2 cellular contexts compared by ENCODE assay signal in genomic region chr9:4127873-4128272, GRCh38.
TF ChIP-seq lines count a peak whose summit lies in the region.

No MANE protein-coding gene starts in this region.

TF ChIP-seq in HepG2, 621 proteins besides CTCF, POLR2A, EP300 and RAD21:
- TF ChIP-seq ATRX (CRISPR knock-in tag; IDR thresholded peaks at IDR 0.05; ENCODE audit: borderline replicate concordance) (no peak), TMF1 (CRISPR knock-in tag; IDR thresholded peaks at IDR 0.05; ENCODE audit: low read depth) (no peak), DR1 (CRISPR knock-in tag; IDR thresholded peaks at IDR 0.05) (no peak), ZNF275 (CRISPR knock-in tag; IDR thresholded peaks at IDR 0.05; ENCODE audit: borderline replicate concordance) (no peak), TEAD3 (CRISPR knock-in tag; optimal IDR thresholded peaks at IDR 0.05; ENCODE audit: borderline replicate concordance) (no peak), KDM1A (CRISPR knock-in tag; IDR thresholded peaks at IDR 0.05) (no peak), PCBP2 (optimal IDR thresholded peaks at IDR 0.05; ENCODE audit: low read depth, low read length, poor library complexity, severe bottlenecking) (no peak), RFX3 (CRISPR knock-in tag; IDR thresholded peaks at IDR 0.05) (no peak), SP5 (CRISPR knock-in tag; IDR thresholded peaks at IDR 0.05; ENCODE audit: borderline replicate concordance, low read depth) (no peak), SRSF4 (IDR thresholded peaks at IDR 0.05; ENCODE audit: low read depth, low read length, poor library complexity, severe bottlenecking) (no peak), ZFP36 (IDR thresholded peaks at IDR 0.05; ENCODE audit: borderline replicate concordance, low read depth, low read length, partially characterized antibody) (no peak), ZMYM4 (CRISPR knock-in tag; IDR thresholded peaks at IDR 0.05) (no peak), YY1 (IDR thresholded peaks at IDR 0.05; ENCODE audit: insufficient read depth, insufficient replicate concordance, low read depth, low read length) (no peak), ZNF510 (CRISPR knock-in tag; IDR thresholded peaks at IDR 0.05; ENCODE audit: low read depth) (no peak), MED13 (CRISPR knock-in tag; IDR thresholded peaks at IDR 0.05) (no peak), RARG (CRISPR knock-in tag; IDR thresholded peaks at IDR 0.05; ENCODE audit: low read depth) (no peak), ARHGAP35 (CRISPR knock-in tag; IDR thresholded peaks at IDR 0.05; ENCODE audit: borderline replicate concordance) (no peak)
- TF ChIP-seq, protein P1, sequence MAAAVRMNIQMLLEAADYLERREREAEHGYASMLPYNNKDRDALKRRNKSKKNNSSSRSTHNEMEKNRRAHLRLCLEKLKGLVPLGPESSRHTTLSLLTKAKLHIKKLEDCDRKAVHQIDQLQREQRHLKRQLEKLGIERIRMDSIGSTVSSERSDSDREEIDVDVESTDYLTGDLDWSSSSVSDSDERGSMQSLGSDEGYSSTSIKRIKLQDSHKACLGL (CRISPR knock-in tag; IDR thresholded peaks at IDR 0.05): no peak
- TF ChIP-seq, protein P2, sequence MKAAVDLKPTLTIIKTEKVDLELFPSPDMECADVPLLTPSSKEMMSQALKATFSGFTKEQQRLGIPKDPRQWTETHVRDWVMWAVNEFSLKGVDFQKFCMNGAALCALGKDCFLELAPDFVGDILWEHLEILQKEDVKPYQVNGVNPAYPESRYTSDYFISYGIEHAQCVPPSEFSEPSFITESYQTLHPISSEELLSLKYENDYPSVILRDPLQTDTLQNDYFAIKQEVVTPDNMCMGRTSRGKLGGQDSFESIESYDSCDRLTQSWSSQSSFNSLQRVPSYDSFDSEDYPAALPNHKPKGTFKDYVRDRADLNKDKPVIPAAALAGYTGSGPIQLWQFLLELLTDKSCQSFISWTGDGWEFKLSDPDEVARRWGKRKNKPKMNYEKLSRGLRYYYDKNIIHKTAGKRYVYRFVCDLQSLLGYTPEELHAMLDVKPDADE (CRISPR knock-in tag; IDR thresholded peaks at IDR 0.05): no peak
- TF ChIP-seq, protein P3, sequence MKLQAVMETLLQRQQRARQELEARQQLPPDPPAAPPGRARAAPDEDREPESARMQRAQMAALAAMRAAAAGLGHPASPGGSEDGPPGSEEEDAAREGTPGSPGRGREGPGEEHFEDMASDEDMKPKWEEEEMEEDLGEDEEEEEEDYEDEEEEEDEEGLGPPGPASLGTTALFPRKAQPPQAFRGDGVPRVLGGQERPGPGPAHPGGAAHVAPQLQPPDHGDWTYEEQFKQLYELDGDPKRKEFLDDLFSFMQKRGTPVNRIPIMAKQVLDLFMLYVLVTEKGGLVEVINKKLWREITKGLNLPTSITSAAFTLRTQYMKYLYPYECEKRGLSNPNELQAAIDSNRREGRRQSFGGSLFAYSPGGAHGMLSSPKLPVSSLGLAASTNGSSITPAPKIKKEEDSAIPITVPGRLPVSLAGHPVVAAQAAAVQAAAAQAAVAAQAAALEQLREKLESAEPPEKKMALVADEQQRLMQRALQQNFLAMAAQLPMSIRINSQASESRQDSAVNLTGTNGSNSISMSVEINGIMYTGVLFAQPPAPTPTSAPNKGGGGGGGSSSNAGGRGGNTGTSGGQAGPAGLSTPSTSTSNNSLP (IDR thresholded peaks at IDR 0.05; ENCODE audit: low read depth, low read length): no peak

TF ChIP-seq in IMR-90, 13 proteins besides CTCF, POLR2A, EP300 and RAD21:
- TF ChIP-seq SMC3 (IDR thresholded peaks at IDR 0.05; ENCODE audit: low read depth, low read length): no peak
- no peak for TF ChIP-seq MXI1 (IDR thresholded peaks at IDR 0.05; ENCODE audit: borderline replicate concordance, low read depth, low read length)
- TF ChIP-seq, protein P4, sequence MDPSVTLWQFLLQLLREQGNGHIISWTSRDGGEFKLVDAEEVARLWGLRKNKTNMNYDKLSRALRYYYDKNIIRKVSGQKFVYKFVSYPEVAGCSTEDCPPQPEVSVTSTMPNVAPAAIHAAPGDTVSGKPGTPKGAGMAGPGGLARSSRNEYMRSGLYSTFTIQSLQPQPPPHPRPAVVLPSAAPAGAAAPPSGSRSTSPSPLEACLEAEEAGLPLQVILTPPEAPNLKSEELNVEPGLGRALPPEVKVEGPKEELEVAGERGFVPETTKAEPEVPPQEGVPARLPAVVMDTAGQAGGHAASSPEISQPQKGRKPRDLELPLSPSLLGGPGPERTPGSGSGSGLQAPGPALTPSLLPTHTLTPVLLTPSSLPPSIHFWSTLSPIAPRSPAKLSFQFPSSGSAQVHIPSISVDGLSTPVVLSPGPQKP (IDR thresholded peaks at IDR 0.05; ENCODE audit: borderline replicate concordance, low read depth, low read length): no peak
- TF ChIP-seq, protein P5, sequence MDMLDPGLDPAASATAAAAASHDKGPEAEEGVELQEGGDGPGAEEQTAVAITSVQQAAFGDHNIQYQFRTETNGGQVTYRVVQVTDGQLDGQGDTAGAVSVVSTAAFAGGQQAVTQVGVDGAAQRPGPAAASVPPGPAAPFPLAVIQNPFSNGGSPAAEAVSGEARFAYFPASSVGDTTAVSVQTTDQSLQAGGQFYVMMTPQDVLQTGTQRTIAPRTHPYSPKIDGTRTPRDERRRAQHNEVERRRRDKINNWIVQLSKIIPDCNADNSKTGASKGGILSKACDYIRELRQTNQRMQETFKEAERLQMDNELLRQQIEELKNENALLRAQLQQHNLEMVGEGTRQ (IDR thresholded peaks at IDR 0.05; ENCODE audit: low read depth, low read length): no peak
- TF ChIP-seq RCOR1 (IDR thresholded peaks at IDR 0.05; ENCODE audit: insufficient replicate concordance, low read length): no peak
- TF ChIP-seq MAFK (IDR thresholded peaks at IDR 0.05; ENCODE audit: low read depth, low read length): no peak
